In genomic region chr5:127517480-127518318, GRCh38 we compare ENCODE assay signal across 8 cellular contexts. TPM values are rescaled to one million over a fixed set of nuclear protein-coding genes. Genes with fewer than 3 reads are reported as not detected.
DNase-seq lines count a peak whose midpoint lies in the region; ATAC-seq and TF ChIP-seq lines count a peak whose summit lies in the region.

Gene PRRC1, plus strand, starts transcription at chr5:127517640. Its CDS starts 5,840 bp downstream, at chr5:127523480.

- peak; percentile 41 to 79 for TF ChIP-seq POLR2A in uterus (IDR thresholded peaks at IDR 0.05)

- TF ChIP-seq CTCF in GM13976 (IDR thresholded peaks at IDR 0.05; ENCODE audit: borderline replicate concordance, control extremely low read depth, extremely low read depth, insufficient read depth, missing control alignments) (no peak), right atrium auricular region (IDR thresholded peaks at IDR 0.05) (no peak), uterus (IDR thresholded peaks at IDR 0.05) (no peak)

- DNase-seq in GM13976 (ENCODE audit: low spot score) = peak; percentile 91
- peak; percentile 75 for DNase-seq in NCI-H1105 treated with DMSO at 0.1 percent for 48 hours (lab: John Stamatoyannopoulos, UW)
- DNase-seq in amniotic stem cell (lab: John Stamatoyannopoulos, UW) = peak; percentile 64
- DNase-seq in right atrium auricular region (ENCODE audit: low spot score) = peak; percentile 72
- peak; percentile 79 for DNase-seq in putamen (ENCODE audit: low spot score)
- DNase-seq in uterus = peak; percentile 70 to 78

- H3K4me1 ChIP-seq in right atrium auricular region (peaks cover 0 to 21% of the 10 kb centered on the region in 2 donors), uterus (peaks cover 0 to 7% of the 10 kb centered on the region in 2 donors)

- peak within 1 kb of the TSS; percentile 86 to 89 for H3K27ac ChIP-seq in right atrium auricular region
- H3K27ac ChIP-seq in uterus = peak within 1 kb of the TSS; percentile 72 to 80

- peaks cover 2% of the 10 kb centered on the region for H3K27me3 Mint-ChIP-seq in T-helper 1 cell treated with Interleukin-12 subunit alpha and Interleukin-12 subunit beta and Interleukin-4 antibody, amounts not matched to agents 30 μg/mL and 1 μg/mL, for 36 hours (ENCODE audit: low read depth)

- peaks cover 0 to 7% of the 10 kb centered on the region in 2 donors for H3K9me3 ChIP-seq in right atrium auricular region
- H3K9me3 ChIP-seq in uterus = no peaks in the 10 kb centered on the region

- H3K4me3 Mint-ChIP-seq in T-helper 1 cell treated with Interleukin-12 subunit alpha and Interleukin-12 subunit beta and Interleukin-4 antibody, amounts not matched to agents 30 μg/mL and 1 μg/mL, for 36 hours = peak within 1 kb of the TSS; percentile 82

- intact Hi-C loops in uterus (cut with DNase I; ENCODE audit: low total_unique reads) = no loop called here

- peaks cover 25% of the 10 kb centered on the region for H3K4me1 Mint-ChIP-seq in T-helper 1 cell treated with Interleukin-12 subunit alpha and Interleukin-12 subunit beta and Interleukin-4 antibody, amounts not matched to agents 30 μg/mL and 1 μg/mL, for 36 hours (ENCODE audit: low read depth)

- H3K36me3 ChIP-seq in right atrium auricular region = no peaks in the 10 kb centered on the region
- H3K36me3 ChIP-seq in uterus = no peaks in the 10 kb centered on the region

- peak within 1 kb of the TSS; percentile 73 for H3K27ac Mint-ChIP-seq in T-helper 1 cell treated with Interleukin-12 subunit alpha and Interleukin-12 subunit beta and Interleukin-4 antibody, amounts not matched to agents 30 μg/mL and 1 μg/mL, for 36 hours

- in situ Hi-C loops in GM13976 (cut with MboI; ENCODE audit: low sequenced_read_pairs, unreplicated experiment) = no loop called here

- ATAC-seq in HG02678 (IDR thresholded peaks at IDR 0.05; ENCODE audit: unreplicated experiment) = peak; percentile 91

- no peaks in the 10 kb centered on the region for H3K27me3 ChIP-seq in right atrium auricular region
- no peaks in the 10 kb centered on the region for H3K27me3 ChIP-seq in uterus

- peaks cover 29% of the 10 kb centered on the region for H3K36me3 Mint-ChIP-seq in T-helper 1 cell treated with Interleukin-12 subunit alpha and Interleukin-12 subunit beta and Interleukin-4 antibody, amounts not matched to agents 30 μg/mL and 1 μg/mL, for 36 hours (ENCODE audit: low read depth)

- H3K9me3 Mint-ChIP-seq in T-helper 1 cell treated with Interleukin-12 subunit alpha and Interleukin-12 subunit beta and Interleukin-4 antibody, amounts not matched to agents 30 μg/mL and 1 μg/mL, for 36 hours = peaks cover 9% of the 10 kb centered on the region

- peak within 1 kb of the TSS; percentile 93 to 98 for H3K4me3 ChIP-seq in right atrium auricular region
- peak within 1 kb of the TSS; percentile 70 to 99 for H3K4me3 ChIP-seq in uterus

RNA-seq across cellular contexts. Expression of gene PRRC1, which starts in this region (rescaled TPM):
- total RNA-seq in right atrium auricular region = 10 to 100 TPM; 19.3 to 34.6 TPM
- 100 to 1,000 TPM in 2 of 4 donors, 10 to 100 TPM in 2; 32.9 to 109 (median 77.3) TPM for total RNA-seq in uterus

Comparison
In these comparisons a context has a peak if more than half of its experiments do, and no peak if none do; other contexts are left out.
1. Peak in every context shown above with its lines: DNase-seq, ATAC-seq, H3K4me3 ChIP-seq and H3K27ac ChIP-seq.